ENCODE assay signal across 9 cellular contexts in the genomic region with DNA sequence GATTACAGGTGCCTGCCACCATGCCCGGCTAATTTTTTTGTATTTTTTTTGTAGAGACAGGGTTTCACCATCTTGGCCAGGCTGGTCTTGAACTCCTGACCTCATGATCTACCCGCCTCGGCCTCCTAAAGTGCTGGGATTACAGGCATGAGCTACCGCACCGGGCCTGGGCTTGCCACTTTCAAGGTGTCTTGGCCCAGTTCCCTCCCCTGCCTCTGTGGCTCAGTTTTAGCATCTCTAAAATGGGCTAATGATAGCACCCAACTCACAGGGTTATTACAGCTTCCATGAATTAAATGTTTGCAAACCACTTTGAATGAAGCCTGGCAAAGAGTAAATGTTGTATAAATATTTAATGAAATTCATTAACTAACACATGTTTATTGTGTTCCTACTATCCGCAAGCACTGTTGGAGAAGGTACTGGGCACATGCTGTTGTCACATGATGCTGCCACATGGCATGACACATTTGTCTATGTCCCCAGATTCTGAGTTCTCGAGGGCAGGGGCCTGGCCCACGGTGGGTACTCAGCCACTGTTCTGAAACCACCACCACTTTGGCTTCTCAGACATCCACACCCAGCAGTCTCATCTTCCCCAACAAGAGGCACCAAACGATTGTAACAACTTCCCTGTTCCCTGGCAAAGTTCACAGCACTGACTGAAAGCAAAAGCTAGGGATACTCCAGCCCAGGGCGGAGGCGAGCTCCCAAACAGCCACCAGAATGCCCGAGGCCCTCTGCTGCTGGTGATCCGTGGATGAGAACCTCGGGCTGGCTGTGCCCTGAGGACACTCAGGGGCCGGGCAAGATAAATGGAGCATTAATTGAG. TPM values are rescaled to one million over a fixed set of nuclear protein-coding genes. Genes with fewer than 3 reads are reported as not detected.
DNase-seq lines count a peak whose midpoint lies in the region; ATAC-seq, FAIRE-seq and TF ChIP-seq lines count a peak whose summit lies in the region.
"Had no signal": no experiment of that assay in that cellular context is flagged by ENCODE, and none has a peak within 500 bp of the region (broad histone marks: within the 10 kb centered on the region; RNA-seq: fewer than 3 reads in every experiment).

No MANE protein-coding gene starts in this region.

- H3K9me3 ChIP-seq in astrocyte (ENCODE audit: insufficient read depth, low read depth, low read length): no peaks in the 10 kb centered on the region
- no peaks in the 10 kb centered on the region for H3K9me3 ChIP-seq in mesenchymal stem cell (ENCODE audit: control insufficient read depth, low read length)

- H3K4me1 ChIP-seq in astrocyte (ENCODE audit: insufficient read depth, low read length) (peaks cover 72% of the 10 kb centered on the region), mesenchymal stem cell (ENCODE audit: control insufficient read depth, insufficient read depth, low read depth, low read length) (peaks cover 68% of the 10 kb centered on the region)

- H2AK5ac ChIP-seq in mesenchymal stem cell (ENCODE audit: low read length, severe bottlenecking): peak overlapping the region; percentile 42

- peak overlapping the region; percentile 4 to 88 for H2BK12ac ChIP-seq in mesenchymal stem cell (ENCODE audit: low read length in 2 of 2)

- H3K36me3 Mint-ChIP-seq in activated CD4-positive, alpha-beta T cell treated with anti-CD3 and anti-CD28 coated beads for 36 hours (ENCODE audit: low read depth): peaks cover 25% of the 10 kb centered on the region
- H3K36me3 Mint-ChIP-seq in astrocyte (ENCODE audit: low read depth, unreplicated experiment): peaks cover 4% of the 10 kb centered on the region

- no peaks in the 10 kb centered on the region for H3K27me3 Mint-ChIP-seq in activated CD4-positive, alpha-beta T cell treated with anti-CD3 and anti-CD28 coated beads for 36 hours
- no peaks in the 10 kb centered on the region for H3K27me3 Mint-ChIP-seq in astrocyte (ENCODE audit: low read depth, unreplicated experiment)

- WGBS in mesenchymal stem cell: 78% methylated on average over 15 of the region's 15 CpGs

- H4K20me1 ChIP-seq in astrocyte (ENCODE audit: insufficient read depth, low read length): peaks cover 64% of the 10 kb centered on the region

- peak; percentile 20 for DNase-seq in activated CD4-positive, alpha-beta T cell treated with anti-CD3 and anti-CD28 coated beads for 36 hours
- DNase-seq in activated CD4-positive, alpha-beta T cell treated with anti-CD3 and anti-CD28 coated beads for 1 hour: no peak
- DNase-seq in astrocyte (ENCODE audit: low read depth): no peak
- no peak for DNase-seq in mesenchymal stem cell
- DNase-seq in HUDEP-2 (lab: John Stamatoyannopoulos, UW; ENCODE audit: unreplicated experiment in 76 of 76): no peak
- DNase-seq in kidney glomerular epithelial cell (lab: John Stamatoyannopoulos, UW): no peak
- no peak for DNase-seq in HEK293T (ENCODE audit: extremely low spot score)

- H3K9me3 Mint-ChIP-seq in activated CD4-positive, alpha-beta T cell treated with anti-CD3 and anti-CD28 coated beads for 36 hours (ENCODE audit: low read depth): no peaks in the 10 kb centered on the region
- H3K9me3 Mint-ChIP-seq in astrocyte (ENCODE audit: unreplicated experiment): no peaks in the 10 kb centered on the region

- no peak for ATAC-seq in activated CD4-positive, alpha-beta T cell treated with anti-CD3 and anti-CD28 coated beads for 36 hours

- H2BK5ac ChIP-seq in mesenchymal stem cell (ENCODE audit: low read depth, low read length, poor library complexity, severe bottlenecking): no peak overlapping the region

- H3K36me3 ChIP-seq in astrocyte (ENCODE audit: insufficient read depth, low read length) (peaks cover 2% of the 10 kb centered on the region), mesenchymal stem cell (ENCODE audit: control insufficient read depth in 1 of 2, insufficient read depth in 2 of 2, low read depth in 1 of 2, low read length in 2 of 2) (no peaks in the 10 kb centered on the region)

- H3K4me2 ChIP-seq in astrocyte (ENCODE audit: low read length) (peak overlapping the region; percentile 93), mesenchymal stem cell (ENCODE audit: low read length, poor library complexity, severe bottlenecking) (peak overlapping the region; percentile 13)

- H2BK15ac ChIP-seq in mesenchymal stem cell (ENCODE audit: low read depth, poor library complexity, severe bottlenecking): peak overlapping the region; percentile 55

- TF ChIP-seq CTCF in astrocyte (IDR thresholded peaks at IDR 0.05; ENCODE audit: insufficient read depth, low read depth, low read length): no peak

- no peak overlapping the region for H2AFZ ChIP-seq in astrocyte (ENCODE audit: low read depth, low read length)
- no peak overlapping the region for H2AFZ ChIP-seq in mesenchymal stem cell (ENCODE audit: low read depth, low read length)

- H3K9ac ChIP-seq in astrocyte (ENCODE audit: low read length): peak overlapping the region; percentile 77
- H3K9ac ChIP-seq in mesenchymal stem cell (ENCODE audit: low read length): peak overlapping the region; percentile 20

- H3K14ac ChIP-seq in mesenchymal stem cell (ENCODE audit: low read length in 2 of 2): peak overlapping the region in 1 of 2 experiments; percentile 8

- H3K79me1 ChIP-seq in mesenchymal stem cell (replicated peaks; ENCODE audit: low read length, poor library complexity, severe bottlenecking): peaks cover 10% of the 10 kb centered on the region

- H3K4me3 ChIP-seq in astrocyte (ENCODE audit: insufficient read depth, low read depth, low read length) (no peak overlapping the region), mesenchymal stem cell (ENCODE audit: insufficient read depth in 1 of 2, low read depth in 1 of 2, low read length in 2 of 2) (no peak overlapping the region)

- intact Hi-C loops in activated CD4-positive, alpha-beta T cell treated with anti-CD3 and anti-CD28 coated beads for 36 hours (cut with DNase I, micrococcal nuclease): no loop called here

- peaks cover 86% of the 10 kb centered on the region for H3K4me1 Mint-ChIP-seq in activated CD4-positive, alpha-beta T cell treated with anti-CD3 and anti-CD28 coated beads for 36 hours
- H3K4me1 Mint-ChIP-seq in astrocyte (ENCODE audit: low read depth, unreplicated experiment): peaks cover 68% of the 10 kb centered on the region

- peak overlapping the region; percentile 5 for H3K4me3 Mint-ChIP-seq in activated CD4-positive, alpha-beta T cell treated with anti-CD3 and anti-CD28 coated beads for 36 hours
- H3K4me3 Mint-ChIP-seq in astrocyte (ENCODE audit: unreplicated experiment): no peak overlapping the region

- H3K23ac ChIP-seq in mesenchymal stem cell (ENCODE audit: low read length in 2 of 2): peak overlapping the region in 1 of 2 experiments; percentile 35

- peak overlapping the region; percentile 88 to 89 for H3K4ac ChIP-seq in mesenchymal stem cell (ENCODE audit: low read depth in 1 of 2, low read length in 2 of 2)

- H3K27me3 ChIP-seq in astrocyte (ENCODE audit: insufficient read depth, low read length) (no peaks in the 10 kb centered on the region), mesenchymal stem cell (ENCODE audit: control insufficient read depth in 1 of 2, insufficient read depth in 1 of 2, low read length in 2 of 2) (no peaks in the 10 kb centered on the region)

- FAIRE-seq in astrocyte (lab: Jason Lieb, UNC): no peak

- H3K27ac ChIP-seq in astrocyte (ENCODE audit: low read depth, low read length): peak overlapping the region; percentile 21
- H3K27ac ChIP-seq in mesenchymal stem cell (ENCODE audit: low read length, poor library complexity, severe bottlenecking): peak overlapping the region; percentile 89
- peak overlapping the region; percentile 18 for H3K27ac ChIP-seq in temporal lobe (ENCODE audit: low read depth, low read length)
- H3K27ac ChIP-seq: 22Rv1 had no signal

- H2BK120ac ChIP-seq in mesenchymal stem cell (ENCODE audit: low read depth, low read length): peak overlapping the region; percentile 43

- POLR2A ChIA-PET in activated CD4-positive, alpha-beta T cell treated with anti-CD3 and anti-CD28 coated beads for 36 hours (lab: Charles Lee): interaction anchor here (0.9 kb wide), 1 partner anchor 46 kb away, joined by 3 read pairs; no protein-coding TSS in a partner anchor
- POLR2A ChIA-PET in HEK293T (lab: Yijun Ruan, JAX): no interaction called here

- H3K79me2 ChIP-seq in astrocyte (ENCODE audit: insufficient read depth, low read length): peaks cover 99% of the 10 kb centered on the region

- CTCF ChIA-PET in activated CD4-positive, alpha-beta T cell treated with anti-CD3 and anti-CD28 coated beads for 36 hours (lab: Charles Lee): interaction anchor here (0.8 to 1.6 kb wide), 3 partner anchors 8 to 126 kb away, joined by 3 to 6 read pairs (median 4); no protein-coding TSS in a partner anchor
- CTCF ChIA-PET in HEK293T (lab: Yijun Ruan, JAX): no interaction called here

- peak overlapping the region; percentile 92 for H3K27ac Mint-ChIP-seq in activated CD4-positive, alpha-beta T cell treated with anti-CD3 and anti-CD28 coated beads for 36 hours
- H3K27ac Mint-ChIP-seq in astrocyte (ENCODE audit: unreplicated experiment): peak overlapping the region; percentile 80

- peak overlapping the region; percentile 88 for H4K91ac ChIP-seq in mesenchymal stem cell (ENCODE audit: low read length)

- peak overlapping the region; percentile 44 to 81 for H3K18ac ChIP-seq in mesenchymal stem cell (ENCODE audit: low read depth in 1 of 2, low read length in 2 of 2)

- H4K8ac ChIP-seq in mesenchymal stem cell (ENCODE audit: low read length): peak overlapping the region; percentile 70

TF ChIP-seq in HEK293T, 16 proteins besides CTCF, POLR2A, EP300 and RAD21 (continues in another document):
- TF ChIP-seq NFRKB (IDR thresholded peaks at IDR 0.05) (no peak), BHLHE40 (IDR thresholded peaks at IDR 0.05; ENCODE audit: borderline replicate concordance) (no peak), ARNT (IDR thresholded peaks at IDR 0.05) (no peak), SUZ12 (IDR thresholded peaks at IDR 0.05) (no peak), CTBP1 (IDR thresholded peaks at IDR 0.05; ENCODE audit: borderline replicate concordance) (no peak), FOXM1 (IDR thresholded peaks at IDR 0.05; ENCODE audit: borderline replicate concordance) (no peak)

RNA-seq across cellular contexts. Expression of a gene that starts 9.7 kb away (rescaled TPM):
- total RNA-seq in activated CD4-positive, alpha-beta T cell treated with anti-CD3 and anti-CD28 coated beads for 36 hours: 10 to 100 TPM; 48.3 to 62.7 TPM
- total RNA-seq in astrocyte (34.2 and 39.6 TPM in 2 replicates), temporal lobe (6.9 TPM)
- 8.7 TPM for polyA plus RNA-seq in mesenchymal stem cell (2013, experiment 1 of 2)
- polyA plus RNA-seq in mesenchymal stem cell (2013, experiment 2 of 2): 8.3 TPM

RNA-seq across cellular contexts. Expression of a gene that starts 44.4 kb away (rescaled TPM):
- total RNA-seq in activated CD4-positive, alpha-beta T cell treated with anti-CD3 and anti-CD28 coated beads for 36 hours: 1 to 10 TPM; 4.4 to 5.8 TPM
- total RNA-seq in astrocyte (10.4 and 13.8 TPM in 2 replicates), temporal lobe (4.9 TPM)
- polyA plus RNA-seq in mesenchymal stem cell (2013, experiment 1 of 2): 7.7 TPM
- 7.8 TPM for polyA plus RNA-seq in mesenchymal stem cell (2013, experiment 2 of 2)

Comparison
In these comparisons a context has a peak if more than half of its experiments do, and no peak if none do; other contexts are left out.
1. H3K27ac ChIP-seq: peak in every context shown above with its lines; median percentile 89 in mesenchymal stem cell; 21 in astrocyte; 18 in temporal lobe.